12 cellular contexts compared by ENCODE assay signal in the genomic region with DNA sequence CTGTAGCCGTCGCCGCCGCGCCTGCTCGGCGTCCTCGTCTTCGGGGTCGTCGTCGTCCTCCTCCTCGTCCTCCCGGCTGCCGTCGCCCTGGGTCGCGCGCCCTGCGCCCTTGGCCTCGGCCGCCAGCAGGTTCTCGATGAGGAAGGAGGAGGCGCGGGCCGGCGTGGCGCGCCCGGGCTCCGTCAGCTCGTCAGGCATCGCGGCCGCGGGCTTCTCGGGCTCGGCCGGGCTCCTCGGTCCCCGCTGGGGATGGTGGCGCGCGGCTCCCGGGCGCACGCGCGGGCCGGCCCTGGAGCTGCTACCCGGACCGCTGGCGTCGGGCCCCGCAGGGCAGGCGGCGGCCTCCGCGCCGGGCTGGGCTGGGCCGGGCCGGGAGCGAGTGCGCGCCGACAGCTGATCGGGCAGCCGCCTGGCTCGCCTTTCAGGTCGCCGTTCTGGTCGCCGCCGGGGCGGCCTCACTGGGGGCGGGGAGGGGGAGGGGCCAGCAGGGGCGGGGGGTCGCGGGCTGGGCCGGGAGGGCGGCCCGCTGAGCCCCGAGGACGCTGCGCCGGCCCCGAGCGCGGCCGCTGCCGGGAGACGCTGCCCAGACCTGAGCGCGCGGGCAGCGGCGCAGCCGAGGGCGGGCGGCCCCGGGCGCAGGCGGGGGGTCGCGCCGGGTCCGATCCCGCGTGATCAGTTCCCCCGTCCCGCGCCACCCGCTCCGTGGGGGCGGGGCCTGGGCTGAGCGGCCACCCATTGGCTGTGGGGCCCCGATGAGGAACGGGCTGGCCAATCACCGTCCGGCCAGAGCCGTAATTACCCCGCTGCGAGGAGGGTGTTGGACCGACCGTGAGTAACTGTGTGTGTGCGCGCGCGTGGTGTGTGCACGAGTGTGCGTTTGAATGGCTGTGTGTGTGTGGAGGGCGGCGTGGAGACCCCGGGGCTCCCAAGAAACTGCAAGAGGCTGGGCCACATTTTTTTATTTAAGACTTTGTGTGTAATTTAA. TPM values are rescaled to one million over a fixed set of nuclear protein-coding genes. Genes with fewer than 3 reads are reported as not detected.
A peak's percentile ranks its signal among the peaks of the same experiment; 100 is the strongest.
DNase-seq lines count a peak whose midpoint lies in the region; ATAC-seq and TF ChIP-seq lines count a peak whose summit lies in the region.
"Had no signal": no experiment of that assay in that cellular context is flagged by ENCODE, and none has a peak within 500 bp of the region (broad histone marks: within the 10 kb centered on the region; RNA-seq: fewer than 3 reads in every experiment).

Gene HMX1 (minus strand): TSS at position 423 of the 985 bp plus-strand sequence. CDS start 225 bp downstream, at position 198.

- no peaks in the 10 kb centered on the region for H3K4me1 Mint-ChIP-seq in MCF 10A (ENCODE audit: insufficient read depth, unreplicated experiment)

- POLR2A ChIA-PET in MCF 10A (lab: Yijun Ruan, JAX), result no interaction called here

- no peak within 1 kb of the TSS for H3K27ac ChIP-seq in breast epithelium
- H3K27ac ChIP-seq in suprapubic skin, result no peak within 1 kb of the TSS

- CTCF ChIA-PET in MCF 10A (lab: Yijun Ruan, JAX), result no interaction called here

- H3K4me3 ChIP-seq in breast epithelium (peak within 1 kb of the TSS in 2 of 3 donors; percentile 35 to 60), suprapubic skin (peak within 1 kb of the TSS; percentile 32)

- no peak within 1 kb of the TSS for H3K27ac Mint-ChIP-seq in MCF 10A (ENCODE audit: low read depth, unreplicated experiment)
- H3K27ac Mint-ChIP-seq: activated naive CD4-positive, alpha-beta T cell treated with anti-CD3 and anti-CD28 coated beads, Interleukin-2, amount 50 U/mL, for 24 hours had no signal

- H3K36me3 Mint-ChIP-seq in MCF 10A (ENCODE audit: insufficient read depth, unreplicated experiment), result no peaks in the 10 kb centered on the region
- H3K36me3 Mint-ChIP-seq: activated naive CD4-positive, alpha-beta T cell treated with anti-CD3 and anti-CD28 coated beads, Interleukin-2, amount 50 U/mL, for 24 hours had no signal

- H3K27me3 ChIP-seq in breast epithelium, result peaks cover 4 to 96% of the 10 kb centered on the region in 2 donors
- H3K27me3 ChIP-seq in suprapubic skin, result peaks cover 100% of the 10 kb centered on the region

- peaks cover 23% of the 10 kb centered on the region for H3K27me3 Mint-ChIP-seq in MCF 10A (ENCODE audit: insufficient read depth, unreplicated experiment)

- DNase-seq in breast epithelium (ENCODE audit: low spot score in 2 of 2) (no peak), MCF 10A (ENCODE audit: unreplicated experiment) (no peak), anterior cingulate cortex (lab: John Stamatoyannopoulos, UW) (peak in 49 of 58 donors; percentile 5 to 67 (median 42)), inferior parietal cortex (ENCODE audit: extremely low spot score) (peak; percentile 29), suprapubic skin (ENCODE audit: low spot score in 2 of 2) (no peak)
- DNase-seq: naive thymus-derived CD8-positive, alpha-beta T cell; NCI-H345 had no signal

- no peaks in the 10 kb centered on the region for H3K9me3 ChIP-seq in breast epithelium
- no peaks in the 10 kb centered on the region for H3K9me3 ChIP-seq in suprapubic skin

- no peak for TF ChIP-seq POLR2A in breast epithelium (IDR thresholded peaks at IDR 0.05)
- no peak for TF ChIP-seq POLR2A in suprapubic skin (IDR thresholded peaks at IDR 0.05)

- no peak for ATAC-seq in HG03280 (IDR thresholded peaks at IDR 0.05; ENCODE audit: unreplicated experiment)
- no peak for ATAC-seq in HG03354 (IDR thresholded peaks at IDR 0.05; ENCODE audit: poor library complexity, severe bottlenecking, unreplicated experiment)
- no peak for ATAC-seq in HG03342 (IDR thresholded peaks at IDR 0.05; ENCODE audit: unreplicated experiment)
- ATAC-seq: naive thymus-derived CD8-positive, alpha-beta T cell had no signal

- no peak for TF ChIP-seq EP300 in suprapubic skin (IDR thresholded peaks at IDR 0.05)

- no peak within 1 kb of the TSS for H3K4me3 Mint-ChIP-seq in MCF 10A (ENCODE audit: unreplicated experiment)
- H3K4me3 Mint-ChIP-seq: activated naive CD4-positive, alpha-beta T cell treated with anti-CD3 and anti-CD28 coated beads, Interleukin-2, amount 50 U/mL, for 24 hours had no signal

- H3K9me3 Mint-ChIP-seq in MCF 10A (ENCODE audit: unreplicated experiment), result peaks cover 8% of the 10 kb centered on the region
- H3K9me3 Mint-ChIP-seq: activated naive CD4-positive, alpha-beta T cell treated with anti-CD3 and anti-CD28 coated beads, Interleukin-2, amount 50 U/mL, for 24 hours had no signal

- TF ChIP-seq CTCF in breast epithelium (IDR thresholded peaks at IDR 0.05), result no peak
- no peak for TF ChIP-seq CTCF in MCF 10A (IDR thresholded peaks at IDR 0.05; ENCODE audit: unreplicated experiment)
- TF ChIP-seq CTCF in suprapubic skin (IDR thresholded peaks at IDR 0.05), result no peak

- H3K4me1 ChIP-seq in breast epithelium (no peaks in the 10 kb centered on the region), suprapubic skin (peaks cover 20% of the 10 kb centered on the region)

- BruUV-seq in MCF 10A (replicated peaks; lab: Mats Ljungman, UMichigan), result no TSS peak

- H3K36me3 ChIP-seq in breast epithelium (no peaks in the 10 kb centered on the region), suprapubic skin (no peaks in the 10 kb centered on the region)

- 6% methylated on average over 17 of the region's 134 CpGs for WGBS in suprapubic skin

- intact Hi-C loops in breast epithelium (cut with DNase I; ENCODE audit: low total_unique reads) (no loop called here), MCF 10A (cut with micrococcal nuclease) (no loop called here)

RNA-seq across cellular contexts. Expression of gene HMX1, which starts in this region (rescaled TPM):
- not detected for total RNA-seq in breast epithelium
- not detected in 2 replicates for total RNA-seq in MCF 10A (2022)
- not detected for total RNA-seq in suprapubic skin
- total RNA-seq: naive thymus-derived CD8-positive, alpha-beta T cell; T-helper 2 cell treated with Interferon-gamma antibody and Interleukin-4, amounts not matched to agents 100 ng/mL and 5 ng/mL, for 36 hours had no signal

Comparison
In these comparisons a context has a peak if more than half of its experiments do, and no peak if none do; other contexts are left out.
1. DNase-seq: peak in anterior cingulate cortex (49 of 58) and inferior parietal cortex (single experiment); none in breast epithelium (0 of 2), MCF 10A (single experiment) and suprapubic skin (0 of 2).